Comparison of ENCODE assay signal across 8 cellular contexts in the genomic region with DNA sequence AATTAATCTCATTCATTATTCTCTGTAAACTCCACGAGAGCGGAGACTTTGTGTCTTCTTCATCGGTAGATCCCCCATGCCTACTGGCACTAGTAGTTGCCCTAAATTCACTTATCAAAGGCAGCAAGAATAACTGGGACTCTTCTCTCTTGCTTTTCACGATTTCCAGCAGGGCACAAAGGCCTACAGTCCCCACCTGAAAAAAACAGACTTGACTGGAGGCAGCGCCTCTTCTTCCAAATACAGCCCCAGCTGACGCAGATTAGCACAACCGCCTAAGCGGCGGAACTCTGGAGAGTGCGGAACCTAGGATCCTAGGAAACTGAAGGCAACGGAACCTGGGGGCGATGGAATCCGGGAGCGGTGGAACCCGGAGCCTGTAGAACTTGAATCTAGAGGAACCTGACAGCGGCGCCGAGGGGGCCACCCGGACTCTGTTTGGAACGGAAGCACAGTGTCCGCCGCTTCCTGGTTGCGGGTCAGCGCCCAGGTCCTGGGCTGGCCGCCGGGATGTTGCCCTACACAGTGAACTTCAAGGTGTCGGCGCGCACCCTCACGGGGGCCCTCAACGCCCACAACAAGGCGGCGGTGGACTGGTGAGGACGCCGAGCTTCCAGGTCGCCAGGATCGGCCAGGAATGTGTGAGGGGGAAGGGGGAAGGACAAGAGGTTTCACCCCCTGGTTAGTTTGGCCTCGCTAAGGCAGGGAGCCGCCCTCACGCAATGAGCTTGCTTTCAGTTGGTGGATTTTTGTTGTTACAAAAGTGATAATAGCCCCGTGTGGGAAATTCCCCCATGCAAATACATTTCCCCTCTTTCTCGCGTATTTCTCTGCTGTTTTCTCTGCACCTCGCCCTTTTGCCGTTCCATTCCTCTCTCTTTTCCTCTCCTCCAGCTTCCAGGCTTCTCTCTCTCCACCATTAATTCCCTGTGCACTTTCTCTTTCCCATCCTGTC. TPM values are rescaled to one million over a fixed set of nuclear protein-coding genes. Genes with fewer than 3 reads are reported as not detected.
DNase-seq lines count a peak whose midpoint lies in the region; TF ChIP-seq lines count a peak whose summit lies in the region.

A gene with protein sequence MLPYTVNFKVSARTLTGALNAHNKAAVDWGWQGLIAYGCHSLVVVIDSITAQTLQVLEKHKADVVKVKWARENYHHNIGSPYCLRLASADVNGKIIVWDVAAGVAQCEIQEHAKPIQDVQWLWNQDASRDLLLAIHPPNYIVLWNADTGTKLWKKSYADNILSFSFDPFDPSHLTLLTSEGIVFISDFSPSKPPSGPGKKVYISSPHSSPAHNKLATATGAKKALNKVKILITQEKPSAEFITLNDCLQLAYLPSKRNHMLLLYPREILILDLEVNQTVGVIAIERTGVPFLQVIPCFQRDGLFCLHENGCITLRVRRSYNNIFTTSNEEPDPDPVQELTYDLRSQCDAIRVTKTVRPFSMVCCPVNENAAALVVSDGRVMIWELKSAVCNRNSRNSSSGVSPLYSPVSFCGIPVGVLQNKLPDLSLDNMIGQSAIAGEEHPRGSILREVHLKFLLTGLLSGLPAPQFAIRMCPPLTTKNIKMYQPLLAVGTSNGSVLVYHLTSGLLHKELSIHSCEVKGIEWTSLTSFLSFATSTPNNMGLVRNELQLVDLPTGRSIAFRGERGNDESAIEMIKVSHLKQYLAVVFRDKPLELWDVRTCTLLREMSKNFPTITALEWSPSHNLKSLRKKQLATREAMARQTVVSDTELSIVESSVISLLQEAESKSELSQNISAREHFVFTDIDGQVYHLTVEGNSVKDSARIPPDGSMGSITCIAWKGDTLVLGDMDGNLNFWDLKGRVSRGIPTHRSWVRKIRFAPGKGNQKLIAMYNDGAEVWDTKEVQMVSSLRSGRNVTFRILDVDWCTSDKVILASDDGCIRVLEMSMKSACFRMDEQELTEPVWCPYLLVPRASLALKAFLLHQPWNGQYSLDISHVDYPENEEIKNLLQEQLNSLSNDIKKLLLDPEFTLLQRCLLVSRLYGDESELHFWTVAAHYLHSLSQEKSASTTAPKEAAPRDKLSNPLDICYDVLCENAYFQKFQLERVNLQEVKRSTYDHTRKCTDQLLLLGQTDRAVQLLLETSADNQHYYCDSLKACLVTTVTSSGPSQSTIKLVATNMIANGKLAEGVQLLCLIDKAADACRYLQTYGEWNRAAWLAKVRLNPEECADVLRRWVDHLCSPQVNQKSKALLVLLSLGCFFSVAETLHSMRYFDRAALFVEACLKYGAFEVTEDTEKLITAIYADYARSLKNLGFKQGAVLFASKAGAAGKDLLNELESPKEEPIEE (plus strand): TSS at position 452 of the 955 bp plus-strand sequence. CDS start 59 bp downstream, at position 511.

- H4K20me1 ChIP-seq in SK-N-SH (ENCODE audit: insufficient read depth) = no peaks in the 10 kb centered on the region

- peak within 1 kb of the TSS; percentile 91 for H3K9ac ChIP-seq in SK-N-SH

- peak within 1 kb of the TSS; percentile 81 to 86 for H3K27ac ChIP-seq in SK-N-SH (ENCODE audit: low read depth in 2 of 2, low read length in 1 of 2)

- peak within 1 kb of the TSS; percentile 96 for H3K27ac Mint-ChIP-seq in activated naive CD4-positive, alpha-beta T cell treated with anti-CD3 and anti-CD28 coated beads, Interleukin-2, amount 50 U/mL, for 24 hours

- peak within 1 kb of the TSS; percentile 99 for H3K4me3 Mint-ChIP-seq in activated naive CD4-positive, alpha-beta T cell treated with anti-CD3 and anti-CD28 coated beads, Interleukin-2, amount 50 U/mL, for 24 hours

- H3K9me3 ChIP-seq in SK-N-SH = no peaks in the 10 kb centered on the region

- H3K36me3 ChIP-seq in GM06990 (ENCODE audit: control insufficient read depth, insufficient read depth, low read length) = no peaks in the 10 kb centered on the region
- H3K36me3 ChIP-seq in SK-N-SH (replicated peaks in 1 of 2; ENCODE audit: control insufficient read depth in 1 of 2, insufficient read depth in 2 of 2, low read length in 1 of 2) = peaks cover 11 to 21% of the 10 kb centered on the region in 2 experiments

- 6% methylated on average over 30 of the region's 45 CpGs for WGBS in SK-N-SH (ENCODE audit: low lambda C conversion rate)

- TF ChIP-seq CTCF in GM06990 (IDR thresholded peaks at IDR 0.05; ENCODE audit: insufficient read depth, low read length, poor library complexity, severe bottlenecking) (no peak), HFF-Myc (IDR thresholded peaks at IDR 0.05; ENCODE audit: low read depth, low read length, missing control alignments) (no peak), SK-N-SH (IDR thresholded peaks at IDR 0.05) (no peak)

- POLR2A ChIA-PET in SK-N-SH (lab: Yijun Ruan, JAX) = interaction anchor here (0.6 kb wide), 1 partner anchor 18 kb away, joined by 5 read pairs; no protein-coding TSS in a partner anchor

- H3K4me3 ChIP-seq in GM06990 (replicated peaks; ENCODE audit: low read depth, low read length) = peak within 1 kb of the TSS; percentile 76
- H3K4me3 ChIP-seq in HFF-Myc (replicated peaks; ENCODE audit: low read depth, low read length) = peak within 1 kb of the TSS; percentile 91
- H3K4me3 ChIP-seq in SK-N-SH (ENCODE audit: low read depth in 2 of 2, low read length in 1 of 2) = peak within 1 kb of the TSS; percentile 90 to 95

- peaks cover 7% of the 10 kb centered on the region for H3K36me3 Mint-ChIP-seq in activated naive CD4-positive, alpha-beta T cell treated with anti-CD3 and anti-CD28 coated beads, Interleukin-2, amount 50 U/mL, for 24 hours

- peaks cover 45% of the 10 kb centered on the region for H3K4me1 Mint-ChIP-seq in activated naive CD4-positive, alpha-beta T cell treated with anti-CD3 and anti-CD28 coated beads, Interleukin-2, amount 50 U/mL, for 24 hours

- peak; percentile 21 to 67; a peak in 2 of 4 replicates for TF ChIP-seq EP300 in SK-N-SH (IDR thresholded peaks at IDR 0.05; ENCODE audit: borderline replicate concordance in 1 of 2, low read depth in 1 of 2, low read length in 1 of 2)

- peak; percentile 23; the same call in 1 of the 2 replicates for TF ChIP-seq RAD21 in SK-N-SH (IDR thresholded peaks at IDR 0.05; ENCODE audit: low read length)

- H3K27me3 ChIP-seq in GM06990 (replicated peaks; ENCODE audit: control insufficient read depth, insufficient read depth, low read length) (no peaks in the 10 kb centered on the region), SK-N-SH (ENCODE audit: insufficient read depth) (no peaks in the 10 kb centered on the region)

- H3K4me2 ChIP-seq in SK-N-SH = peak within 1 kb of the TSS; percentile 93

- H3K27me3 Mint-ChIP-seq in activated naive CD4-positive, alpha-beta T cell treated with anti-CD3 and anti-CD28 coated beads, Interleukin-2, amount 50 U/mL, for 24 hours = no peaks in the 10 kb centered on the region

- DNase-seq in GM06990 (ENCODE audit: extremely low read depth, insufficient read length) = peak; percentile 90
- DNase-seq in HFF-Myc (ENCODE audit: extremely low read depth, low read depth) = peak; percentile 77
- peak; percentile 74 for DNase-seq in MV-4-11 (lab: John Stamatoyannopoulos, UW)
- DNase-seq in SK-N-SH = peak; percentile 89
- peak; percentile 88 for DNase-seq in globus pallidus (ENCODE audit: low spot score)
- DNase-seq in nucleus accumbens (lab: John Stamatoyannopoulos, UW) = peak; percentile 37 to 95 (median 84)
- DNase-seq in superior temporal gyrus (ENCODE audit: extremely low spot score) = peak; percentile 95

- peaks cover 0 to 10% of the 10 kb centered on the region in 2 experiments; a peak in 2 of 4 replicates for H3K4me1 ChIP-seq in SK-N-SH (ENCODE audit: control insufficient read depth in 1 of 2, insufficient read depth in 2 of 2, low read depth in 1 of 2, low read length in 1 of 2)

- no peaks in the 10 kb centered on the region for H3K9me2 ChIP-seq in SK-N-SH

- peak within 1 kb of the TSS; percentile 98 for H2AFZ ChIP-seq in SK-N-SH (ENCODE audit: low read depth)

- CTCF ChIA-PET in SK-N-SH (lab: Yijun Ruan, JAX) = interaction anchor here (1.1 kb wide), 1 partner anchor 11 kb away, joined by 5 read pairs; no protein-coding TSS in a partner anchor

- no peaks in the 10 kb centered on the region for H3F3A ChIP-seq in SK-N-SH (replicated peaks; ENCODE audit: insufficient read depth)

- H3K9me3 Mint-ChIP-seq in activated naive CD4-positive, alpha-beta T cell treated with anti-CD3 and anti-CD28 coated beads, Interleukin-2, amount 50 U/mL, for 24 hours = no peaks in the 10 kb centered on the region

- peaks cover 50% of the 10 kb centered on the region for H3K79me2 ChIP-seq in SK-N-SH (ENCODE audit: insufficient read depth)

TF ChIP-seq in SK-N-SH, 30 proteins besides CTCF, POLR2A, EP300 and RAD21 (continues in another document):
- TF ChIP-seq, protein P1, sequence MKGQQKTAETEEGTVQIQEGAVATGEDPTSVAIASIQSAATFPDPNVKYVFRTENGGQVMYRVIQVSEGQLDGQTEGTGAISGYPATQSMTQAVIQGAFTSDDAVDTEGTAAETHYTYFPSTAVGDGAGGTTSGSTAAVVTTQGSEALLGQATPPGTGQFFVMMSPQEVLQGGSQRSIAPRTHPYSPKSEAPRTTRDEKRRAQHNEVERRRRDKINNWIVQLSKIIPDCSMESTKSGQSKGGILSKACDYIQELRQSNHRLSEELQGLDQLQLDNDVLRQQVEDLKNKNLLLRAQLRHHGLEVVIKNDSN (IDR thresholded peaks at IDR 0.05; ENCODE audit: borderline replicate concordance, low read depth) = peak; percentile 66
- TF ChIP-seq TAF1 (IDR thresholded peaks at IDR 0.05; ENCODE audit: borderline replicate concordance, low read depth, low read length) (peak; percentile 94), RXRA (IDR thresholded peaks at IDR 0.05; ENCODE audit: borderline replicate concordance, low read depth) (no peak; the same call in 1 of the 2 replicates), NFIC (IDR thresholded peaks at IDR 0.05; ENCODE audit: borderline replicate concordance) (peak; percentile 56), RFX5 (IDR thresholded peaks at IDR 0.05; ENCODE audit: low read length) (peak; percentile 53; the same call in 1 of the 2 replicates), GABPA (IDR thresholded peaks at IDR 0.05; ENCODE audit: low read depth) (peak; percentile 95), EZH2phosphoT487 (IDR thresholded peaks at IDR 0.05; ENCODE audit: borderline replicate concordance, low read depth) (no peak), JUND (IDR thresholded peaks at IDR 0.05) (peak; percentile 24; the same call in 1 of the 2 replicates)
- TF ChIP-seq, protein P2, sequence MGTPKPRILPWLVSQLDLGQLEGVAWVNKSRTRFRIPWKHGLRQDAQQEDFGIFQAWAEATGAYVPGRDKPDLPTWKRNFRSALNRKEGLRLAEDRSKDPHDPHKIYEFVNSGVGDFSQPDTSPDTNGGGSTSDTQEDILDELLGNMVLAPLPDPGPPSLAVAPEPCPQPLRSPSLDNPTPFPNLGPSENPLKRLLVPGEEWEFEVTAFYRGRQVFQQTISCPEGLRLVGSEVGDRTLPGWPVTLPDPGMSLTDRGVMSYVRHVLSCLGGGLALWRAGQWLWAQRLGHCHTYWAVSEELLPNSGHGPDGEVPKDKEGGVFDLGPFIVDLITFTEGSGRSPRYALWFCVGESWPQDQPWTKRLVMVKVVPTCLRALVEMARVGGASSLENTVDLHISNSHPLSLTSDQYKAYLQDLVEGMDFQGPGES (IDR thresholded peaks at IDR 0.05; ENCODE audit: low read depth, low read length) = no peak

RNA-seq across cellular contexts. Expression of the gene that starts here (rescaled TPM):
- polyA plus RNA-seq in SK-N-SH (2012; rRNA removed) = 35.1 and 54.2 TPM in 2 replicates
- polyA plus RNA-seq in SK-N-SH (2012; cell fraction: cytosol; rRNA removed) = 33.7 and 35.2 TPM in 2 replicates
- 81.5 and 122 TPM in 2 replicates for polyA plus RNA-seq in SK-N-SH (2012; cell fraction: nucleus; rRNA removed)

Comparison
In these comparisons a context has a peak if more than half of its experiments do, and no peak if none do; other contexts are left out.
1. Peak in every context shown above with its lines: DNase-seq, H3K4me3 ChIP-seq and H3K27ac ChIP-seq.